ENCODE assay signal across 16 cellular contexts in the genomic region with DNA sequence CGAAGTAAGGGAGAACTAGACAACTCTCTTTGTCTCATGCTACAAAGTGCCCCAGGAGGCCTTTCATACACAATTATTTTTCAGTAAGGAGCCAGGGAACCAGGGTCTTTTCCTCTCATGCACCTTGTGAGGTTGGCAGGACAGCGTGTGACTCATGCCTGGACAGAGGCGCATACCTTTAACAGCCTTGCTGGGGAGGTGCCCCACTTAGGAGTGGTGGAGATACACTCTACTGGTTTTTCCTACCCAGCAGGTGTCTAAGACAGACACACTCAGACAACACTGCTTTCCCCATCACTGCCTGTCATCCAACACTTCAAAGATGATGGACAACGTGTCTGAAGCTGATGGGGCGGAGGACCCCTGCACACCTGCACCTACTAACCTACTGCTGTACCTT. TPM values are rescaled to one million over a fixed set of nuclear protein-coding genes. Genes with fewer than 3 reads are reported as not detected.
DNase-seq lines count a peak whose midpoint lies in the region; ATAC-seq, FAIRE-seq and TF ChIP-seq lines count a peak whose summit lies in the region.
"Had no signal": no experiment of that assay in that cellular context is flagged by ENCODE, and none has a peak within 500 bp of the region (broad histone marks: within the 10 kb centered on the region; RNA-seq: fewer than 3 reads in every experiment).

No MANE protein-coding gene starts in this region.

- DNase-seq in cardiac septum (ENCODE audit: low spot score) (peak; percentile 38), Right ventricle myocardium inferior (ENCODE audit: missing footprints) (no peak), astrocyte (ENCODE audit: low read depth) (no peak), lower lobe of right lung (no peak), urothelium cell line (ENCODE audit: low spot score) (no peak), SHP77 treated with DMSO at 0.1 percent for 48 hours (lab: John Stamatoyannopoulos, UW) (no peak)
- no peak for DNase-seq in naive thymus-derived CD4-positive, alpha-beta T cell
- DNase-seq: activated CD8-positive, alpha-beta T cell treated with anti-CD3 and anti-CD28 coated beads, Interleukin-2, amount 10 ng/mL, durations not matched to agents 7 days and 5 days; activated naive CD4-positive, alpha-beta T cell treated with Interleukin-2 at 50 U/mL for 16 hours; mammary epithelial cell; NCI-H1092; T-helper 1 cell had no signal

- H3K4me1 Mint-ChIP-seq in astrocyte (ENCODE audit: low read depth, unreplicated experiment): peaks cover 7% of the 10 kb centered on the region
- H3K4me1 Mint-ChIP-seq in naive thymus-derived CD4-positive, alpha-beta T cell: peaks cover 0 to 5% (median 0%) of the 10 kb centered on the region in 7 donors

- intact Hi-C loops in cardiac septum (cut with DNase I): no loop called here
- intact Hi-C loops in Right ventricle myocardium inferior (cut with DNase I): no loop called here
- intact Hi-C loops in lower lobe of right lung (cut with DNase I): no loop called here
- intact Hi-C loops in naive thymus-derived CD4-positive, alpha-beta T cell (cut with micrococcal nuclease): no loop called here

- no peaks in the 10 kb centered on the region for H3K27me3 ChIP-seq in astrocyte (ENCODE audit: insufficient read depth, low read length)
- H3K27me3 ChIP-seq in lower lobe of right lung (ENCODE audit: low read depth): no peaks in the 10 kb centered on the region
- H3K27me3 ChIP-seq in naive thymus-derived CD4-positive, alpha-beta T cell (ENCODE audit: control insufficient read depth in 2 of 2, insufficient read depth in 2 of 2, low read length in 2 of 2): no peaks in the 10 kb centered on the region

- CTCF ChIA-PET in naive thymus-derived CD4-positive, alpha-beta T cell (lab: Charles Lee): no interaction called here

- TF ChIP-seq CTCF in astrocyte (IDR thresholded peaks at IDR 0.05; ENCODE audit: insufficient read depth, low read depth, low read length) (no peak), lower lobe of right lung (IDR thresholded peaks at IDR 0.05) (no peak)

- ATAC-seq in Right ventricle myocardium inferior (no peak), lower lobe of right lung (peak; percentile 75 to 80), GM18520 (IDR thresholded peaks at IDR 0.05; ENCODE audit: unreplicated experiment) (no peak)
- no peak for ATAC-seq in naive thymus-derived CD4-positive, alpha-beta T cell
- ATAC-seq: activated CD8-positive, alpha-beta T cell treated with anti-CD3 and anti-CD28 coated beads, Interleukin-2, amount 10 ng/mL, durations not matched to agents 7 days and 5 days had no signal

- no peaks in the 10 kb centered on the region for H3K79me2 ChIP-seq in astrocyte (ENCODE audit: insufficient read depth, low read length)

- H3K4me2 ChIP-seq in astrocyte (ENCODE audit: low read length): peak overlapping the region; percentile 54

- H3K9ac ChIP-seq in astrocyte (ENCODE audit: low read length): no peak overlapping the region

- POLR2A ChIA-PET in naive thymus-derived CD4-positive, alpha-beta T cell (lab: Charles Lee): no interaction called here

- H3K9me3 Mint-ChIP-seq in astrocyte (ENCODE audit: unreplicated experiment): peaks cover 2% of the 10 kb centered on the region
- no peaks in the 10 kb centered on the region for H3K9me3 Mint-ChIP-seq in naive thymus-derived CD4-positive, alpha-beta T cell

- H3K4me1 ChIP-seq in astrocyte (ENCODE audit: insufficient read depth, low read length) (peaks cover 10% of the 10 kb centered on the region), lower lobe of right lung (peaks cover 10% of the 10 kb centered on the region)
- no peaks in the 10 kb centered on the region for H3K4me1 ChIP-seq in naive thymus-derived CD4-positive, alpha-beta T cell (ENCODE audit: control insufficient read depth in 2 of 2, insufficient read depth in 2 of 2, low read length in 2 of 2)

- no peak overlapping the region for H2AFZ ChIP-seq in astrocyte (ENCODE audit: low read depth, low read length)

- no peaks in the 10 kb centered on the region for H4K20me1 ChIP-seq in astrocyte (ENCODE audit: insufficient read depth, low read length)

- H3K9me3 ChIP-seq in astrocyte (ENCODE audit: insufficient read depth, low read depth, low read length) (no peaks in the 10 kb centered on the region), lower lobe of right lung (no peaks in the 10 kb centered on the region)
- no peaks in the 10 kb centered on the region for H3K9me3 ChIP-seq in naive thymus-derived CD4-positive, alpha-beta T cell (ENCODE audit: control insufficient read depth in 2 of 3, low read length in 3 of 3)

- H3K27ac Mint-ChIP-seq in astrocyte (ENCODE audit: unreplicated experiment): no peak overlapping the region
- no peak overlapping the region for H3K27ac Mint-ChIP-seq in naive thymus-derived CD4-positive, alpha-beta T cell
- H3K27ac Mint-ChIP-seq: activated CD8-positive, alpha-beta T cell treated with anti-CD3 and anti-CD28 coated beads, Interleukin-2, amount 10 ng/mL, durations not matched to agents 7 days and 5 days had no signal

- no peak overlapping the region for H3K4me3 Mint-ChIP-seq in astrocyte (ENCODE audit: unreplicated experiment)
- no peak overlapping the region for H3K4me3 Mint-ChIP-seq in naive thymus-derived CD4-positive, alpha-beta T cell
- H3K4me3 Mint-ChIP-seq: activated CD8-positive, alpha-beta T cell treated with anti-CD3 and anti-CD28 coated beads, Interleukin-2, amount 10 ng/mL, durations not matched to agents 7 days and 5 days had no signal

- H3K36me3 Mint-ChIP-seq in astrocyte (ENCODE audit: low read depth, unreplicated experiment): no peaks in the 10 kb centered on the region
- peaks cover 0 to 4% (median 0%) of the 10 kb centered on the region in 5 donors for H3K36me3 Mint-ChIP-seq in naive thymus-derived CD4-positive, alpha-beta T cell

- H3K36me3 ChIP-seq in astrocyte (ENCODE audit: insufficient read depth, low read length) (no peaks in the 10 kb centered on the region), lower lobe of right lung (no peaks in the 10 kb centered on the region)
- no peaks in the 10 kb centered on the region for H3K36me3 ChIP-seq in naive thymus-derived CD4-positive, alpha-beta T cell (ENCODE audit: control insufficient read depth in 2 of 3, insufficient read depth in 3 of 3, low read length in 3 of 3)

- H3K27me3 Mint-ChIP-seq in astrocyte (ENCODE audit: low read depth, unreplicated experiment): peaks cover 3% of the 10 kb centered on the region
- H3K27me3 Mint-ChIP-seq in naive thymus-derived CD4-positive, alpha-beta T cell: peaks cover 0 to 17% (median 8%) of the 10 kb centered on the region in 5 donors

- no peak overlapping the region for H3K27ac ChIP-seq in astrocyte (ENCODE audit: low read depth, low read length)
- peak overlapping the region; percentile 56 for H3K27ac ChIP-seq in lower lobe of right lung
- H3K27ac ChIP-seq in naive thymus-derived CD4-positive, alpha-beta T cell (ENCODE audit: low read depth, low read length): no peak overlapping the region

- FAIRE-seq in astrocyte (lab: Jason Lieb, UNC) (no peak), urothelium cell line (lab: Jason Lieb, UNC) (peak; percentile 17)
- FAIRE-seq: colon, frontal cortex had no signal

- no peak overlapping the region for H3K4me3 ChIP-seq in astrocyte (ENCODE audit: insufficient read depth, low read depth, low read length)
- no peak overlapping the region for H3K4me3 ChIP-seq in lower lobe of right lung
- H3K4me3 ChIP-seq in naive thymus-derived CD4-positive, alpha-beta T cell (ENCODE audit: low read length): no peak overlapping the region

RNA-seq across cellular contexts. Expression of gene B4GALNT3, which starts 49.1 kb away (rescaled TPM):
- total RNA-seq in cardiac septum (65.3 TPM), Right ventricle myocardium inferior (36.6 TPM), astrocyte (3.6 and 4.6 TPM in 2 replicates), lower lobe of right lung (20.6 TPM)
- total RNA-seq in naive thymus-derived CD4-positive, alpha-beta T cell: 10 to 100 TPM in 1 of 5 experiments, 1 to 10 TPM in 3, under 1 TPM in 1; 0.49 to 12.2 (median 1.3) TPM
- 1 to 10 TPM in 1 of 2 donors, under 1 TPM in 1; 0.21 to 1.6 TPM for polyA plus RNA-seq in naive thymus-derived CD4-positive, alpha-beta T cell
- polyA plus RNA-seq: AG04450 had no signal

Comparison
In these comparisons a context has a peak if more than half of its experiments do, and no peak if none do; other contexts are left out.
1. ATAC-seq: peak in lower lobe of right lung (2 of 2); none in Right ventricle myocardium inferior (single experiment), naive thymus-derived CD4-positive, alpha-beta T cell (single experiment) and GM18520 (single experiment).